In genomic region chr2:10223932-10224720, GRCh38 we compare ENCODE assay signal across 16 cellular contexts.
A peak's percentile ranks its signal among the peaks of the same experiment; 100 is the strongest.
DNase-seq lines count a peak whose midpoint lies in the region; ATAC-seq and TF ChIP-seq lines count a peak whose summit lies in the region.
"Had no signal": no experiment of that assay in that cellular context is flagged by ENCODE, and none has a peak within 500 bp of the region (broad histone marks: within the 10 kb centered on the region; RNA-seq: fewer than 3 reads in every experiment).

No MANE protein-coding gene starts in this region.

- H2AFZ ChIP-seq in PC-9 = no peak overlapping the region

- no TSS peak for BruUV-seq in PC-9 (replicated peaks; lab: Mats Ljungman, UMichigan)

- no peaks in the 10 kb centered on the region for H3K36me3 Mint-ChIP-seq in type B pancreatic cell
- H3K36me3 Mint-ChIP-seq: CD4-positive, alpha-beta memory T cell had no signal

- peaks cover 19% of the 10 kb centered on the region; the same call in 1 of the 2 replicates for H3K4me1 ChIP-seq in PC-9 (replicated peaks; ENCODE audit: insufficient read depth)

- 0 out of 2 replicates have a peak, but pooled peaks cover 5% of the 10 kb centered on the region for H3F3A ChIP-seq in PC-9 (ENCODE audit: insufficient read depth, low read depth)

- H3K27me3 Mint-ChIP-seq in type B pancreatic cell = peaks cover 9% of the 10 kb centered on the region

- H3K27ac ChIP-seq in PC-9 = no peak overlapping the region

- H3K4me3 ChIP-seq in PC-9 = no peak overlapping the region
- H3K4me3 ChIP-seq: HAP-1 had no signal

- no peak overlapping the region for H3K4me2 ChIP-seq in PC-9

- H4K20me1 ChIP-seq in PC-9 (ENCODE audit: insufficient read depth) = no peaks in the 10 kb centered on the region

- ATAC-seq in HG02588 (IDR thresholded peaks at IDR 0.05; ENCODE audit: unreplicated experiment) = no peak

- H3K4me3 Mint-ChIP-seq in type B pancreatic cell = no peak overlapping the region
- H3K4me3 Mint-ChIP-seq: B cell; CD4-positive, alpha-beta memory T cell had no signal

- H3K79me2 ChIP-seq in PC-9 (ENCODE audit: low read depth) = no peaks in the 10 kb centered on the region

- no peak overlapping the region for H3K27ac Mint-ChIP-seq in type B pancreatic cell
- H3K27ac Mint-ChIP-seq: B cell; CD4-positive, alpha-beta memory T cell had no signal

- no peaks in the 10 kb centered on the region for H3K9me3 Mint-ChIP-seq in type B pancreatic cell

- CTCF ChIA-PET in PC-9 (lab: Charles Lee) = no interaction called here

- POLR2A ChIA-PET in PC-9 (lab: Charles Lee; ENCODE audit: unreplicated experiment) = no interaction called here

- DNase-seq in ELF-1 (ENCODE audit: low read depth, low spot score) (peak; percentile 24), NCI-H69 (lab: John Stamatoyannopoulos, UW) (peak; percentile 4), iPS-NIHi11 (ENCODE audit: low spot score) (peak; percentile 50), type B pancreatic cell (ENCODE audit: extremely low spot score, unreplicated experiment) (no peak), PC-9 (no peak)
- no peak for DNase-seq in stimulated activated CD4-positive, alpha-beta T cell treated with anti-CD3 and anti-CD28 coated beads, Interleukin-15, amount 100 ng/mL, for 24 hours
- DNase-seq: CD4-positive, alpha-beta memory T cell; MV-4-11; NCI-H1417 treated with DMSO at 0.1 percent for 48 hours; NCI-H1930; NCI-H2171; NCI-H446; NCI-H748 treated with DMSO at 0.1 percent for 48 hours had no signal

- peaks cover 49% of the 10 kb centered on the region for H3K4me1 Mint-ChIP-seq in type B pancreatic cell (ENCODE audit: unreplicated experiment)
- H3K4me1 Mint-ChIP-seq: B cell; CD4-positive, alpha-beta memory T cell had no signal

- no peaks in the 10 kb centered on the region for H3K9me3 ChIP-seq in PC-9 (ENCODE audit: insufficient read depth, low read depth)
- H3K9me3 ChIP-seq: HAP-1 had no signal

- intact Hi-C loops in PC-9 (cut with micrococcal nuclease; ENCODE audit: unreplicated experiment) = no loop called here

- peak; percentile 34 for TF ChIP-seq CTCF in type B pancreatic cell (conservative IDR thresholded peaks at IDR 0.05)
- TF ChIP-seq CTCF in PC-9 (conservative IDR thresholded peaks at IDR 0.05) = no peak

- no peaks in the 10 kb centered on the region for H3K9me2 ChIP-seq in PC-9 (ENCODE audit: insufficient read depth)

- no peaks in the 10 kb centered on the region for H3K36me3 ChIP-seq in PC-9 (ENCODE audit: low read depth)
- H3K36me3 ChIP-seq: HAP-1 had no signal

- H3K27me3 ChIP-seq in PC-9 (ENCODE audit: insufficient read depth, low read depth) = no peaks in the 10 kb centered on the region

Comparison
In these comparisons a context has a peak if more than half of its experiments do, and no peak if none do; other contexts are left out.
1. DNase-seq: peak in ELF-1 (single experiment), NCI-H69 (single experiment) and iPS-NIHi11 (single experiment); none in type B pancreatic cell (single experiment), PC-9 (0 of 2) and stimulated activated CD4-positive, alpha-beta T cell treated with anti-CD3 and anti-CD28 coated beads, Interleukin-15, amount 100 ng/mL, for 24 hours (single experiment).